Comparison of ENCODE assay signal across 21 cellular contexts in genomic region chr1:7393141-7393540, GRCh38.
DNase-seq lines count a peak whose midpoint lies in the region; ATAC-seq and TF ChIP-seq lines count a peak whose summit lies in the region.
"Had no signal": no experiment of that assay in that cellular context is flagged by ENCODE, and none has a peak within 500 bp of the region (broad histone marks: within the 10 kb centered on the region; RNA-seq: fewer than 3 reads in every experiment).

No MANE protein-coding gene starts in this region.

- no peaks in the 10 kb centered on the region for H3K79me2 ChIP-seq in H9 (ENCODE audit: insufficient read depth, low read length)

- H3K27me3 Mint-ChIP-seq in H9 (ENCODE audit: low read depth) = no peaks in the 10 kb centered on the region

- TF ChIP-seq POLR2A in spleen (IDR thresholded peaks at IDR 0.05) = no peak

- H4K5ac ChIP-seq in H9 (ENCODE audit: insufficient read length, low read depth, low read length) = no peak overlapping the region

- no peak for ATAC-seq in GM21723 (IDR thresholded peaks at IDR 0.05; ENCODE audit: unreplicated experiment)
- ATAC-seq: A549 had no signal

- H3K27ac ChIP-seq in H9 (ENCODE audit: insufficient read length, low read depth, low read length) = no peak overlapping the region
- H3K27ac ChIP-seq in spleen = no peak overlapping the region
- H3K27ac ChIP-seq: GM23248, HL-60, SJCRH30 had no signal

- no peak overlapping the region for H3T11ph ChIP-seq in H9 (ENCODE audit: low read length)

- no peak overlapping the region for H2BK12ac ChIP-seq in H9 (ENCODE audit: insufficient read length, low read depth, low read length)

- no peaks in the 10 kb centered on the region for H3K79me1 ChIP-seq in H9 (ENCODE audit: insufficient read depth, low read depth, low read length, poor library complexity, severe bottlenecking)

- H3K9me3 Mint-ChIP-seq in H9 = peaks cover 18 to 27% of the 10 kb centered on the region in 2 experiments

- no CpG with 5 or more reads among the region's 1 CpG for WGBS in H9 (ENCODE audit: extremely low coverage, insufficient read length, low lambda C conversion rate)
- 59 to 87% (median 71%) methylated on average over 1 of the region's 1 CpG for WGBS in spleen, 5 donors

- no peak overlapping the region for H2BK20ac ChIP-seq in H9 (ENCODE audit: low read depth, low read length, poor library complexity, severe bottlenecking)

- H3K4me3 Mint-ChIP-seq in H9 = no peak overlapping the region
- H3K4me3 Mint-ChIP-seq: B cell had no signal

- H3K36me3 ChIP-seq in spleen = no peaks in the 10 kb centered on the region
- H3K36me3 ChIP-seq in BE2C = no peaks in the 10 kb centered on the region
- H3K36me3 ChIP-seq: SJCRH30 had no signal

- no peak overlapping the region for H2BK5ac ChIP-seq in H9 (ENCODE audit: insufficient read length, low read length)

- H3K18ac ChIP-seq in H9 (ENCODE audit: insufficient read length, low read depth, low read length) = no peak overlapping the region

- intact Hi-C loops in spleen (cut with DNase I; ENCODE audit: low total_unique reads) = no loop called here

- H2BK15ac ChIP-seq in H9 (ENCODE audit: low read depth, low read length) = no peak overlapping the region

- H3K9me3 ChIP-seq in H9 (ENCODE audit: control insufficient read depth, low read depth, low read length) = no peaks in the 10 kb centered on the region
- peaks cover 0 to 22% (median 10%) of the 10 kb centered on the region in 8 donors for H3K9me3 ChIP-seq in spleen
- H3K9me3 ChIP-seq in BE2C = no peaks in the 10 kb centered on the region

- H3K4me3 ChIP-seq in spleen (no peak overlapping the region), BE2C (ENCODE audit: low read depth, low read length) (no peak overlapping the region)
- H3K4me3 ChIP-seq: A549, GM23248, SJCRH30 had no signal

- no peak overlapping the region for H4K91ac ChIP-seq in H9 (ENCODE audit: insufficient read length, low read depth, low read length)

- H3K23me2 ChIP-seq in H9 (ENCODE audit: insufficient read length, low read depth, low read length, poor library complexity, severe bottlenecking) = no peaks in the 10 kb centered on the region

- no peak for TF ChIP-seq CTCF in H9 (conservative IDR thresholded peaks at IDR 0.05)
- TF ChIP-seq CTCF in spleen (IDR thresholded peaks at IDR 0.05 in 8 of 11, conservative IDR thresholded peaks at IDR 0.05 in 3 of 11) = no peak
- TF ChIP-seq CTCF in BE2C (IDR thresholded peaks at IDR 0.05; ENCODE audit: low read depth, low read length) = no peak

- H3K23ac ChIP-seq in H9 (ENCODE audit: insufficient read length, low read depth, low read length) = no peak overlapping the region

- H3K4me1 ChIP-seq in H9 (ENCODE audit: insufficient read depth, low read length) = no peaks in the 10 kb centered on the region
- H3K4me1 ChIP-seq in spleen = peaks cover 3 to 25% (median 18%) of the 10 kb centered on the region in 6 donors
- peaks cover 14% of the 10 kb centered on the region for H3K4me1 ChIP-seq in BE2C

- H3K4me1 Mint-ChIP-seq in H9 = peaks cover 6 to 19% of the 10 kb centered on the region in 2 experiments
- H3K4me1 Mint-ChIP-seq: B cell had no signal

- H3K27ac Mint-ChIP-seq in H9 = no peak overlapping the region
- H3K27ac Mint-ChIP-seq: B cell had no signal

- no peaks in the 10 kb centered on the region for H4K20me1 ChIP-seq in H9 (ENCODE audit: control insufficient read depth, insufficient read depth, insufficient read length)

- H3K36me3 Mint-ChIP-seq in H9 (ENCODE audit: insufficient read depth in 1 of 3, low read depth in 3 of 3) = peaks cover 4 to 17% (median 11%) of the 10 kb centered on the region in 3 experiments

- no peak overlapping the region for H3K14ac ChIP-seq in H9 (ENCODE audit: insufficient read depth, low read length)

- no peak overlapping the region for H3K4ac ChIP-seq in H9 (ENCODE audit: low read depth, low read length)

- no peak overlapping the region for H2AK5ac ChIP-seq in H9 (ENCODE audit: insufficient read length, low read length)

- H4K8ac ChIP-seq in H9 (replicated peaks; ENCODE audit: insufficient read length, low read depth, low read length) = no peak overlapping the region

- H3K4me2 ChIP-seq in H9 (ENCODE audit: insufficient read depth, insufficient read length, low read length) = no peak overlapping the region
- H3K4me2 ChIP-seq: A549 had no signal

- no peak overlapping the region for H3K9ac ChIP-seq in H9 (ENCODE audit: extremely low read depth, insufficient read length, low read length)
- H3K9ac ChIP-seq: GM23248 had no signal

- H2AFZ ChIP-seq in H9 (ENCODE audit: low read length) = no peak overlapping the region
- H2AFZ ChIP-seq: GM23248 had no signal

- H3K56ac ChIP-seq in H9 (ENCODE audit: insufficient read length, low read depth, low read length) = no peak overlapping the region

- no peak overlapping the region for H2BK120ac ChIP-seq in H9 (ENCODE audit: low read depth, low read length, poor library complexity, severe bottlenecking)

- DNase-seq in H9 = peak; percentile 7
- peak; percentile 46 for DNase-seq in astrocyte of the hippocampus (ENCODE audit: low read depth, low spot score)
- peak; percentile 12 for DNase-seq in islet precursor cell
- peak; percentile 11 for DNase-seq in spleen
- DNase-seq in BE2C = no peak
- DNase-seq in kidney glomerular epithelial cell (lab: John Stamatoyannopoulos, UW) = no peak
- DNase-seq: DMS53, GM23248, HCEC 1CT, KBM-7, NCI-H1105, NCI-H2081, NCI-H2171, NCI-H345, NCI-H524, NCI-H774, SJCRH30 had no signal

- H3K27me3 ChIP-seq in H9 (ENCODE audit: insufficient read depth, low read length) (no peaks in the 10 kb centered on the region), spleen (replicated peaks in 1 of 7) (no peaks in the 10 kb centered on the region), BE2C (no peaks in the 10 kb centered on the region)
- H3K27me3 ChIP-seq: SJCRH30 had no signal

Comparison
In these comparisons a context has a peak if more than half of its experiments do, and no peak if none do; other contexts are left out.
1. DNase-seq: peak in H9 (single experiment), astrocyte of the hippocampus (single experiment), islet precursor cell (single experiment) and spleen (single experiment); none in BE2C (single experiment) and kidney glomerular epithelial cell (single experiment).